8 cellular contexts compared by ENCODE assay signal in genomic region chr15:41827290-41827879, GRCh38. TPM values are rescaled to one million over a fixed set of nuclear protein-coding genes. Genes with fewer than 3 reads are reported as not detected.
A peak's percentile ranks its signal among the peaks of the same experiment; 100 is the strongest.
DNase-seq lines count a peak whose midpoint lies in the region; ATAC-seq and TF ChIP-seq lines count a peak whose summit lies in the region.

No MANE protein-coding gene starts in this region.

- ATAC-seq in HG03196 (IDR thresholded peaks at IDR 0.05; ENCODE audit: unreplicated experiment): no peak
- no peak for ATAC-seq in GM18858 (IDR thresholded peaks at IDR 0.05; ENCODE audit: unreplicated experiment)
- ATAC-seq in GM21786 (IDR thresholded peaks at IDR 0.05; ENCODE audit: unreplicated experiment): no peak

- intact Hi-C loops in activated naive CD4-positive, alpha-beta T cell treated with anti-CD3 and anti-CD28 coated beads for 36 hours (cut with micrococcal nuclease): loop anchor here (1.0 to 5.0 kb wide), 3 partner anchors 77 to 270 kb away; partner anchors contain the start of gene TYRO3

- no peaks in the 10 kb centered on the region for H3K27me3 Mint-ChIP-seq in activated naive CD4-positive, alpha-beta T cell treated with anti-CD3 and anti-CD28 coated beads for 36 hours (ENCODE audit: low read depth)

- peaks cover 24% of the 10 kb centered on the region for H3K36me3 ChIP-seq in right atrium auricular region
- peaks cover 31 to 45% (median 43%) of the 10 kb centered on the region in 3 donors for H3K36me3 ChIP-seq in skeletal muscle tissue (ENCODE audit: control insufficient read depth in 3 of 3, insufficient read depth in 3 of 3, low read length in 3 of 3)

- H3K27me3 ChIP-seq in right atrium auricular region (no peaks in the 10 kb centered on the region), skeletal muscle tissue (ENCODE audit: control insufficient read depth in 3 of 3, insufficient read depth in 3 of 3, low read length in 3 of 3) (no peaks in the 10 kb centered on the region)

- peak overlapping the region; percentile 82 for H3K4me3 Mint-ChIP-seq in activated naive CD4-positive, alpha-beta T cell treated with anti-CD3 and anti-CD28 coated beads for 36 hours

- peak; percentile 41; the same call in 1 of the 2 replicates for TF ChIP-seq EP300 in Ishikawa (IDR thresholded peaks at IDR 0.05; ENCODE audit: borderline replicate concordance)

- H3K4me1 ChIP-seq in right atrium auricular region: peaks cover 0 to 20% of the 10 kb centered on the region in 2 donors
- peaks cover 15 to 21% (median 16%) of the 10 kb centered on the region in 3 donors for H3K4me1 ChIP-seq in skeletal muscle tissue (ENCODE audit: control insufficient read depth in 3 of 3, insufficient read depth in 3 of 3, low read length in 3 of 3)

- H3K9ac ChIP-seq in skeletal muscle tissue (ENCODE audit: low read depth in 1 of 3, low read length in 3 of 3): peak overlapping the region; percentile 20 to 79 (median 66)

- H3K9me3 Mint-ChIP-seq in activated naive CD4-positive, alpha-beta T cell treated with anti-CD3 and anti-CD28 coated beads for 36 hours: no peaks in the 10 kb centered on the region

- H3K4me3 ChIP-seq in GM12864 (ENCODE audit: low read depth, low read length) (peak overlapping the region; percentile 54), right atrium auricular region (peak overlapping the region; percentile 82 to 93), skeletal muscle tissue (ENCODE audit: low read length in 3 of 3) (peak overlapping the region; percentile 54 to 81 (median 77))

- DNase-seq in GM12864 (ENCODE audit: low read depth) (no peak), right atrium auricular region (ENCODE audit: low spot score) (no peak)
- no peak for DNase-seq in activated naive CD4-positive, alpha-beta T cell treated with anti-CD3 and anti-CD28 coated beads for 36 hours

- H3K9me3 ChIP-seq in right atrium auricular region: no peaks in the 10 kb centered on the region
- no peaks in the 10 kb centered on the region for H3K9me3 ChIP-seq in skeletal muscle tissue (ENCODE audit: control insufficient read depth in 3 of 3, low read length in 3 of 3)

- peaks cover 34% of the 10 kb centered on the region for H3K4me1 Mint-ChIP-seq in activated naive CD4-positive, alpha-beta T cell treated with anti-CD3 and anti-CD28 coated beads for 36 hours (ENCODE audit: low read depth)

- no peak overlapping the region for H3K27ac Mint-ChIP-seq in activated naive CD4-positive, alpha-beta T cell treated with anti-CD3 and anti-CD28 coated beads for 36 hours

- CTCF ChIA-PET in activated naive CD4-positive, alpha-beta T cell treated with anti-CD3 and anti-CD28 coated beads for 36 hours (lab: Charles Lee): interaction anchor here (1.0 to 1.7 kb wide), 4 partner anchors 16 to 55 kb away, joined by 3 to 5 read pairs (median 3); no protein-coding TSS in a partner anchor

- H3K27ac ChIP-seq in right atrium auricular region: peak overlapping the region in 1 of 2 donors; percentile 88
- H3K27ac ChIP-seq in skeletal muscle tissue (ENCODE audit: low read depth, low read length): no peak overlapping the region

- H3K36me3 Mint-ChIP-seq in activated naive CD4-positive, alpha-beta T cell treated with anti-CD3 and anti-CD28 coated beads for 36 hours (ENCODE audit: low read depth): peaks cover 2% of the 10 kb centered on the region

- TF ChIP-seq CTCF in GM12864 (IDR thresholded peaks at IDR 0.05; ENCODE audit: low read depth, low read length, missing control alignments): no peak
- TF ChIP-seq CTCF in right atrium auricular region (IDR thresholded peaks at IDR 0.05): no peak

- TF ChIP-seq RAD21 in Ishikawa (IDR thresholded peaks at IDR 0.05; ENCODE audit: low read depth): no peak

TF ChIP-seq in Ishikawa, 13 proteins besides CTCF, POLR2A, EP300 and RAD21:
- TF ChIP-seq NFIC (IDR thresholded peaks at IDR 0.05) (no peak; the same call in 1 of the 2 replicates), TCF12 (IDR thresholded peaks at IDR 0.05; ENCODE audit: low read depth) (peak; percentile 75; the same call in 1 of the 2 replicates), ZBTB7A (IDR thresholded peaks at IDR 0.05; ENCODE audit: low read depth) (peak; percentile 90), REST (IDR thresholded peaks at IDR 0.05; ENCODE audit: low read depth) (no peak), EGR1 (IDR thresholded peaks at IDR 0.05) (peak; percentile 68; the same call in 1 of the 2 replicates), FOXM1 (IDR thresholded peaks at IDR 0.05; ENCODE audit: borderline replicate concordance, low read depth) (no peak), CEBPB (IDR thresholded peaks at IDR 0.05) (no peak), CREB1 (IDR thresholded peaks at IDR 0.05; ENCODE audit: low read depth) (no peak), TEAD4 (IDR thresholded peaks at IDR 0.05) (peak; percentile 10; the same call in 1 of the 2 replicates), YY1 (IDR thresholded peaks at IDR 0.05; ENCODE audit: low read depth) (no peak), TAF1 (IDR thresholded peaks at IDR 0.05; ENCODE audit: low read depth) (no peak)
- TF ChIP-seq, protein P1, sequence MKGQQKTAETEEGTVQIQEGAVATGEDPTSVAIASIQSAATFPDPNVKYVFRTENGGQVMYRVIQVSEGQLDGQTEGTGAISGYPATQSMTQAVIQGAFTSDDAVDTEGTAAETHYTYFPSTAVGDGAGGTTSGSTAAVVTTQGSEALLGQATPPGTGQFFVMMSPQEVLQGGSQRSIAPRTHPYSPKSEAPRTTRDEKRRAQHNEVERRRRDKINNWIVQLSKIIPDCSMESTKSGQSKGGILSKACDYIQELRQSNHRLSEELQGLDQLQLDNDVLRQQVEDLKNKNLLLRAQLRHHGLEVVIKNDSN (IDR thresholded peaks at IDR 0.05): no peak
- TF ChIP-seq, protein P2, sequence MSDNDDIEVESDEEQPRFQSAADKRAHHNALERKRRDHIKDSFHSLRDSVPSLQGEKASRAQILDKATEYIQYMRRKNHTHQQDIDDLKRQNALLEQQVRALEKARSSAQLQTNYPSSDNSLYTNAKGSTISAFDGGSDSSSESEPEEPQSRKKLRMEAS (IDR thresholded peaks at IDR 0.05): peak; percentile 63
TF ChIP-seq in Ishikawa: peak in this region for 5.

RNA-seq across cellular contexts. Expression of gene JMJD7, which starts 0.5 kb away (rescaled TPM):
- total RNA-seq in activated naive CD4-positive, alpha-beta T cell treated with anti-CD3 and anti-CD28 coated beads for 36 hours: 10 to 100 TPM; 18.7 to 19.8 TPM
- 10 to 100 TPM in 1 of 2 donors, 1 to 10 TPM in 1; 6.4 to 11.7 TPM for total RNA-seq in right atrium auricular region
- 1.0 TPM for total RNA-seq in skeletal muscle tissue

RNA-seq across cellular contexts. Expression of gene PLA2G4B, which starts 11.3 kb away (rescaled TPM):
- total RNA-seq in activated naive CD4-positive, alpha-beta T cell treated with anti-CD3 and anti-CD28 coated beads for 36 hours: 1 to 10 TPM; 9.0 to 9.7 TPM
- total RNA-seq in right atrium auricular region: 1 to 10 TPM; 1.3 to 1.4 TPM
- total RNA-seq in skeletal muscle tissue: 1.6 TPM

RNA-seq across cellular contexts. Expression of gene MAPKBP1, which starts 53.1 kb away (rescaled TPM):
- 10 to 100 TPM; 13.8 to 13.9 TPM for total RNA-seq in activated naive CD4-positive, alpha-beta T cell treated with anti-CD3 and anti-CD28 coated beads for 36 hours
- total RNA-seq in right atrium auricular region (10 to 100 TPM; 10.5 TPM), skeletal muscle tissue (10.4 TPM)
